Comparison of ENCODE assay signal across 16 cellular contexts in genomic region chr4:2071252-2071911, GRCh38. TPM values are rescaled to one million over a fixed set of nuclear protein-coding genes. Genes with fewer than 3 reads are reported as not detected.
DNase-seq lines count a peak whose midpoint lies in the region; ATAC-seq and TF ChIP-seq lines count a peak whose summit lies in the region.
"Had no signal": no experiment of that assay in that cellular context is flagged by ENCODE, and none has a peak within 500 bp of the region (broad histone marks: within the 10 kb centered on the region; RNA-seq: fewer than 3 reads in every experiment).

No MANE protein-coding gene starts in this region.

- DNase-seq in DMS53 (lab: John Stamatoyannopoulos, UW): peak; percentile 49
- no peak for DNase-seq in DMS53 treated with DMSO at 0.1 percent for 48 hours (lab: John Stamatoyannopoulos, UW; ENCODE audit: unreplicated experiment)
- DNase-seq in NCI-H345 (lab: John Stamatoyannopoulos, UW): peak; percentile 65
- DNase-seq in glutamatergic neuron: peak; percentile 16
- DNase-seq in progenitor cell of endocrine pancreas (ENCODE audit: low spot score, unreplicated experiment): no peak
- no peak for DNase-seq in T-helper 1 cell
- DNase-seq in KBM-7: no peak
- DNase-seq: activated gamma-delta T cell treated with Interleukin-2 at 50 U/mL for 16 hours, dermis blood vessel endothelial cell, immature natural killer cell, IMR-90, SJCRH30 had no signal

- H3K9me3 Mint-ChIP-seq in glutamatergic neuron (ENCODE audit: unreplicated experiment): peaks cover 6% of the 10 kb centered on the region
- no peaks in the 10 kb centered on the region for H3K9me3 Mint-ChIP-seq in progenitor cell of endocrine pancreas (ENCODE audit: low read depth)
- H3K9me3 Mint-ChIP-seq: immature natural killer cell; T-helper 2 cell treated with Interferon-gamma antibody and Interleukin-4, amounts not matched to agents 5 μg/mL and 100 μg/mL, for 36 hours had no signal

- H3K4me1 Mint-ChIP-seq in glutamatergic neuron (ENCODE audit: low read depth, unreplicated experiment): no peaks in the 10 kb centered on the region
- H3K4me1 Mint-ChIP-seq in progenitor cell of endocrine pancreas (ENCODE audit: low read depth): peaks cover 8% of the 10 kb centered on the region
- H3K4me1 Mint-ChIP-seq: immature natural killer cell had no signal

- H3K4me3 Mint-ChIP-seq in glutamatergic neuron (ENCODE audit: unreplicated experiment) (no peak overlapping the region), progenitor cell of endocrine pancreas (ENCODE audit: low read depth) (no peak overlapping the region)
- H3K4me3 Mint-ChIP-seq: immature natural killer cell; T-helper 2 cell treated with Interferon-gamma antibody and Interleukin-4, amounts not matched to agents 5 μg/mL and 100 μg/mL, for 36 hours had no signal

- TF ChIP-seq CTCF in glutamatergic neuron (IDR thresholded peaks at IDR 0.05; ENCODE audit: partially characterized antibody, unreplicated experiment) (no peak), progenitor cell of endocrine pancreas (IDR thresholded peaks at IDR 0.05; ENCODE audit: unreplicated experiment) (no peak)

- H3K36me3 Mint-ChIP-seq in glutamatergic neuron (ENCODE audit: unreplicated experiment) (no peaks in the 10 kb centered on the region), progenitor cell of endocrine pancreas (ENCODE audit: insufficient read depth) (no peaks in the 10 kb centered on the region)
- H3K36me3 Mint-ChIP-seq: immature natural killer cell had no signal

- ATAC-seq in HG03025 (IDR thresholded peaks at IDR 0.05; ENCODE audit: low FRiP score, unreplicated experiment): no peak
- ATAC-seq: esophagus mucosa had no signal

- no peak overlapping the region for H3K27ac Mint-ChIP-seq in glutamatergic neuron (ENCODE audit: unreplicated experiment)
- peak overlapping the region; percentile 62 for H3K27ac Mint-ChIP-seq in progenitor cell of endocrine pancreas
- H3K27ac Mint-ChIP-seq: immature natural killer cell; T-helper 2 cell treated with Interferon-gamma antibody and Interleukin-4, amounts not matched to agents 5 μg/mL and 100 μg/mL, for 36 hours had no signal

- in situ Hi-C loops in KBM-7 (cut with MboI; ENCODE audit: low pct_unique_long_range_greater_than_20kb, low sequenced_read_pairs): no loop called here

- H3K27me3 Mint-ChIP-seq in glutamatergic neuron (ENCODE audit: unreplicated experiment) (peaks cover 4% of the 10 kb centered on the region), progenitor cell of endocrine pancreas (no peaks in the 10 kb centered on the region)

RNA-seq across cellular contexts. Expression of gene NAT8L, which starts 12.3 kb away (rescaled TPM):
- total RNA-seq in glutamatergic neuron (ENCODE audit: unreplicated experiment) (8.3 TPM), progenitor cell of endocrine pancreas (20.7 and 21.8 TPM in 2 replicates)
- total RNA-seq: IMR-90, smooth muscle cell had no signal

Comparison
In these comparisons a context has a peak if more than half of its experiments do, and no peak if none do; other contexts are left out.
1. DNase-seq: peak in DMS53 (single experiment), NCI-H345 (single experiment) and glutamatergic neuron (single experiment); none in DMS53 treated with DMSO at 0.1 percent for 48 hours (single experiment), progenitor cell of endocrine pancreas (single experiment), T-helper 1 cell (0 of 5) and KBM-7 (single experiment).